8 cellular contexts compared by ENCODE assay signal in genomic region chr20:25042531-25043498, GRCh38.
A peak's percentile ranks its signal among the peaks of the same experiment; 100 is the strongest.
DNase-seq lines count a peak whose midpoint lies in the region; ATAC-seq lines count a peak whose summit lies in the region.

No MANE protein-coding gene starts in this region.

- ATAC-seq in HG03066 (IDR thresholded peaks at IDR 0.05; ENCODE audit: low read depth, unreplicated experiment), result peak; percentile 82

- no peak overlapping the region for H3K4me3 ChIP-seq in effector memory CD4-positive, alpha-beta T cell (ENCODE audit: insufficient read depth, low read depth, low read length, poor library complexity, severe bottlenecking)
- no peak overlapping the region for H3K4me3 ChIP-seq in skin epidermis

- H3K36me3 ChIP-seq in effector memory CD4-positive, alpha-beta T cell (ENCODE audit: control insufficient read depth, insufficient read depth, low read length), result peaks cover 14% of the 10 kb centered on the region

- peaks cover 23% of the 10 kb centered on the region for H3K4me1 ChIP-seq in effector memory CD4-positive, alpha-beta T cell (ENCODE audit: control insufficient read depth, insufficient read depth, low read length, poor library complexity, severe bottlenecking)

- no peaks in the 10 kb centered on the region for H3K9me3 ChIP-seq in effector memory CD4-positive, alpha-beta T cell (ENCODE audit: control insufficient read depth, low read length)

- H3K27ac ChIP-seq in effector memory CD4-positive, alpha-beta T cell (ENCODE audit: insufficient read depth, low read length, poor library complexity, severe bottlenecking), result peak overlapping the region; percentile 64
- peak overlapping the region in 19 of 21 experiments; percentile 28 to 80 (median 61) for H3K27ac ChIP-seq in skin epidermis

- peak; percentile 10 for DNase-seq in activated naive CD4-positive, alpha-beta T cell treated with Interleukin-2 at 50 U/mL for 16 hours
- no peak for DNase-seq in activated naive CD4-positive, alpha-beta T cell treated with anti-CD3 and anti-CD28 coated beads, Interleukin-2, amount 50 U/mL, for 16 hours
- DNase-seq in T-helper 2 cell, result peak in 3 of 5 experiments; percentile 14 to 82 (median 67)
- DNase-seq in effector memory CD4-positive, alpha-beta T cell, result peak in 2 of 3 donors; percentile 19 to 22
- DNase-seq in NCI-H2171 treated with DMSO at 0.1 percent for 48 hours (lab: John Stamatoyannopoulos, UW), result no peak
- DNase-seq in NCI-H1105 (lab: John Stamatoyannopoulos, UW), result no peak

- H3K27me3 ChIP-seq in effector memory CD4-positive, alpha-beta T cell (replicated peaks; ENCODE audit: control insufficient read depth, insufficient read depth, low read length, poor library complexity, severe bottlenecking), result no peaks in the 10 kb centered on the region

Comparison
In these comparisons a context has a peak if more than half of its experiments do, and no peak if none do; other contexts are left out.
1. DNase-seq: peak in activated naive CD4-positive, alpha-beta T cell treated with Interleukin-2 at 50 U/mL for 16 hours (single experiment), T-helper 2 cell (3 of 5) and effector memory CD4-positive, alpha-beta T cell (2 of 3); none in activated naive CD4-positive, alpha-beta T cell treated with anti-CD3 and anti-CD28 coated beads, Interleukin-2, amount 50 U/mL, for 16 hours (single experiment), NCI-H2171 treated with DMSO at 0.1 percent for 48 hours (single experiment) and NCI-H1105 (single experiment).